Comparison of ENCODE assay signal across 29 cellular contexts in genomic region chrX:40003982-40004535, GRCh38.
A peak's percentile ranks its signal among the peaks of the same experiment; 100 is the strongest.
DNase-seq lines count a peak whose midpoint lies in the region; ATAC-seq and TF ChIP-seq lines count a peak whose summit lies in the region.
"Had no signal": no experiment of that assay in that cellular context is flagged by ENCODE, and none has a peak within 500 bp of the region (broad histone marks: within the 10 kb centered on the region; RNA-seq: fewer than 3 reads in every experiment).

No MANE protein-coding gene starts in this region.

- H3K36me3 Mint-ChIP-seq in brain (no peaks in the 10 kb centered on the region), natural killer cell (no peaks in the 10 kb centered on the region)

- no peak overlapping the region for H3K27ac ChIP-seq in right cardiac atrium (ENCODE audit: low read length)
- peak overlapping the region; percentile 41 for H3K27ac ChIP-seq in mesendoderm (ENCODE audit: low read depth, low read length)
- H3K27ac ChIP-seq: cardiac muscle cell had no signal

- H3K4me1 ChIP-seq in right cardiac atrium (ENCODE audit: control insufficient read depth, insufficient read depth, low read length) (no peaks in the 10 kb centered on the region), mesendoderm (ENCODE audit: control insufficient read depth, low read depth, low read length) (no peaks in the 10 kb centered on the region)

- H3K4me3 ChIP-seq in right cardiac atrium (ENCODE audit: low read length) (no peak overlapping the region), mesendoderm (ENCODE audit: low read length) (no peak overlapping the region)
- H3K4me3 ChIP-seq: cardiac muscle cell, tibial nerve had no signal

- intact Hi-C loops in left ventricle myocardium superior (cut with micrococcal nuclease), result no loop called here
- intact Hi-C loops in right cardiac atrium (cut with DNase I), result loop anchor here in 1 of 4 donors (10.0 kb wide), 1 partner anchor 189 kb away; no protein-coding TSS in a partner anchor
- intact Hi-C loops in natural killer cell (cut with micrococcal nuclease), result no loop called here

- no peak overlapping the region for H3K23ac ChIP-seq in mesendoderm (ENCODE audit: low read length)

- TF ChIP-seq CTCF in brain (conservative IDR thresholded peaks at IDR 0.05) (no peak), natural killer cell (IDR thresholded peaks at IDR 0.05) (no peak)

- DNase-seq in left ventricle myocardium superior (no peak), right cardiac atrium (no peak), mesendoderm (no peak), natural killer cell (no peak), AG08396 (ENCODE audit: low spot score) (no peak)
- DNase-seq: activated CD4-positive, CD25-positive, alpha-beta regulatory T cell; activated CD8-positive, alpha-beta T cell treated with anti-CD3 and anti-CD28 coated beads for 36 hours; activated naive CD4-positive, alpha-beta T cell treated with Interleukin-2 at 50 U/mL for 16 hours; amygdala; BE2C; Calu3; cortex of kidney; HCEC 1CT; Kasumi-1; NCI-H1092; NCI-H187 treated with DMSO at 0.1 percent for 48 hours; NCI-H2227 treated with DMSO at 0.1 percent for 48 hours; occipital lobe; RPMI8226; stimulated activated CD4-positive, alpha-beta T cell treated with anti-CD3 and anti-CD28 coated beads, Interleukin-12 subunit alpha, Interleukin-12 subunit beta, amount 100 ng/mL, for 4 hours; stimulated activated CD4-positive, alpha-beta T cell treated with anti-CD3 and anti-CD28 coated beads, Interleukin-4, amount 100 ng/mL, for 4 hours; stimulated activated naive CD8-positive, alpha-beta T cell treated with anti-CD3 and anti-CD28 coated beads, Interleukin-15, amount 100 ng/mL, for 72 hours; T1000 had no signal

- no peak overlapping the region for H2BK15ac ChIP-seq in mesendoderm (replicated peaks; ENCODE audit: low read depth)

- no peak overlapping the region for H4K5ac ChIP-seq in mesendoderm (ENCODE audit: low read length)

- H3K9me3 ChIP-seq in right cardiac atrium (ENCODE audit: control insufficient read depth, low read length), result no peaks in the 10 kb centered on the region
- H3K9me3 ChIP-seq: BE2C, tibial nerve had no signal

- ATAC-seq in left ventricle myocardium superior (peak; percentile 30), right cardiac atrium (no peak), natural killer cell (no peak), HG02884 (IDR thresholded peaks at IDR 0.05; ENCODE audit: unreplicated experiment) (no peak), HG03571 (IDR thresholded peaks at IDR 0.05; ENCODE audit: unreplicated experiment) (no peak)
- ATAC-seq: activated CD8-positive, alpha-beta T cell treated with anti-CD3 and anti-CD28 coated beads for 36 hours had no signal

- no peak overlapping the region for H4K8ac ChIP-seq in mesendoderm (ENCODE audit: low read depth, low read length)

- peaks cover 65% of the 10 kb centered on the region for H3K27me3 Mint-ChIP-seq in brain
- H3K27me3 Mint-ChIP-seq in natural killer cell (ENCODE audit: low read depth in 2 of 2), result peaks cover 44% of the 10 kb centered on the region in 2 donors

- H3K4ac ChIP-seq in mesendoderm (ENCODE audit: low read depth, low read length), result peak overlapping the region; percentile 9

- no peaks in the 10 kb centered on the region for H3K36me3 ChIP-seq in mesendoderm (ENCODE audit: control insufficient read depth, insufficient read depth, low read length)
- H3K36me3 ChIP-seq: BE2C, cardiac muscle cell, tibial nerve had no signal

- H2BK120ac ChIP-seq in mesendoderm (ENCODE audit: low read depth, low read length), result no peak overlapping the region

- H3K79me1 ChIP-seq in mesendoderm (ENCODE audit: low read length), result no peaks in the 10 kb centered on the region

- H3K27ac Mint-ChIP-seq in brain (peak overlapping the region in 3 of 5 experiments; percentile 52 to 68 (median 65)), natural killer cell (no peak overlapping the region)
- H3K27ac Mint-ChIP-seq: activated CD8-positive, alpha-beta T cell treated with anti-CD3 and anti-CD28 coated beads for 36 hours; activated T-cell treated with anti-CD3 and anti-CD28 coated beads, Interleukin-2, amount 50 U/mL, for 24 hours; stimulated activated naive CD8-positive, alpha-beta T cell treated with anti-CD3 and anti-CD28 coated beads, Interleukin-15, amount 100 ng/mL, for 72 hours had no signal

- peak overlapping the region in 1 of 5 experiments; percentile 65 for H3K4me3 Mint-ChIP-seq in brain
- H3K4me3 Mint-ChIP-seq in natural killer cell, result no peak overlapping the region

- H3K9ac ChIP-seq in mesendoderm (ENCODE audit: low read length), result peak overlapping the region; percentile 21

- H2AK5ac ChIP-seq in mesendoderm (ENCODE audit: low read length), result no peak overlapping the region

- 74% methylated on average over 9 of the region's 9 CpGs for WGBS in right cardiac atrium
- WGBS in mesendoderm (ENCODE audit: extremely low coverage, insufficient coverage, low lambda C conversion rate), result no CpG with 5 or more reads among the region's 9 CpGs

- no peak overlapping the region for H2BK5ac ChIP-seq in mesendoderm (ENCODE audit: low read length)

- H3K4me1 Mint-ChIP-seq in brain (peaks cover 51% of the 10 kb centered on the region), natural killer cell (peaks cover 0 to 5% of the 10 kb centered on the region in 2 donors)

- no peak overlapping the region for H3K18ac ChIP-seq in mesendoderm (ENCODE audit: low read length)

- peak overlapping the region; percentile 46 for H3K56ac ChIP-seq in mesendoderm (ENCODE audit: low read length)

- H3K27me3 ChIP-seq in right cardiac atrium (ENCODE audit: control insufficient read depth, insufficient read depth) (no peaks in the 10 kb centered on the region), mesendoderm (ENCODE audit: insufficient read depth, low read length, poor library complexity) (no peaks in the 10 kb centered on the region)
- H3K27me3 ChIP-seq: BE2C had no signal

- H3K9me3 Mint-ChIP-seq in brain, result peaks cover 0 to 14% (median 0%) of the 10 kb centered on the region in 5 experiments
- H3K9me3 Mint-ChIP-seq in natural killer cell, result no peaks in the 10 kb centered on the region
- H3K9me3 Mint-ChIP-seq: activated CD8-positive, alpha-beta T cell treated with anti-CD3 and anti-CD28 coated beads for 36 hours; activated T-cell treated with anti-CD3 and anti-CD28 coated beads, Interleukin-2, amount 50 U/mL, for 24 hours; stimulated activated naive CD8-positive, alpha-beta T cell treated with anti-CD3 and anti-CD28 coated beads, Interleukin-15, amount 100 ng/mL, for 72 hours had no signal

- H3K4me2 ChIP-seq in mesendoderm (ENCODE audit: low read length), result no peak overlapping the region

- H3K79me2 ChIP-seq in mesendoderm (ENCODE audit: control insufficient read depth, insufficient read depth, low read length), result no peaks in the 10 kb centered on the region

Comparison
In these comparisons a context has a peak if more than half of its experiments do, and no peak if none do; other contexts are left out.
1. H3K27ac Mint-ChIP-seq: peak in brain (3 of 5); none in natural killer cell (0 of 2).